1 cellular context compared by ENCODE assay signal in the genomic region with DNA sequence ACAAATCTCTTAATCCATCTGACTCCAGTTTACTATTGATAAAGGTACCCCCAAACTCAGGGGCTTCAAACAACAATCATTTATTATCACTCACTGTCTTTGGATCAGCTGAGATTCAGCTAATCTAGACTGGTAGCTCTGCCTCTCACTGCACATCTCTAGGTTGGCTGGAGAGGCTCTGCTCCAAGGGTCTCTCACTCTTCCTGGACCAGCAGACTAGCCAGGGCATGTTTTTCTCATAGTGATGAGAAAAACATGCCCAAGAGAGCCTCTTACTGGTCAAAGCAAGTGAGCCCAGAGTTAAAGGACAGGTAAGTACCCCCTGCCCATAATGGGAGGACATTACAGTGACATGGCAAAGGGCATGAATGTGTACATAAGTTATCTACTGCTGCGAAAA.
TF ChIP-seq lines count a peak whose summit lies in the region.

No MANE protein-coding gene starts in this region.

TF ChIP-seq in WTC11, 78 proteins besides CTCF, POLR2A, EP300 and RAD21 (continued from another document):
- TF ChIP-seq, protein P1, sequence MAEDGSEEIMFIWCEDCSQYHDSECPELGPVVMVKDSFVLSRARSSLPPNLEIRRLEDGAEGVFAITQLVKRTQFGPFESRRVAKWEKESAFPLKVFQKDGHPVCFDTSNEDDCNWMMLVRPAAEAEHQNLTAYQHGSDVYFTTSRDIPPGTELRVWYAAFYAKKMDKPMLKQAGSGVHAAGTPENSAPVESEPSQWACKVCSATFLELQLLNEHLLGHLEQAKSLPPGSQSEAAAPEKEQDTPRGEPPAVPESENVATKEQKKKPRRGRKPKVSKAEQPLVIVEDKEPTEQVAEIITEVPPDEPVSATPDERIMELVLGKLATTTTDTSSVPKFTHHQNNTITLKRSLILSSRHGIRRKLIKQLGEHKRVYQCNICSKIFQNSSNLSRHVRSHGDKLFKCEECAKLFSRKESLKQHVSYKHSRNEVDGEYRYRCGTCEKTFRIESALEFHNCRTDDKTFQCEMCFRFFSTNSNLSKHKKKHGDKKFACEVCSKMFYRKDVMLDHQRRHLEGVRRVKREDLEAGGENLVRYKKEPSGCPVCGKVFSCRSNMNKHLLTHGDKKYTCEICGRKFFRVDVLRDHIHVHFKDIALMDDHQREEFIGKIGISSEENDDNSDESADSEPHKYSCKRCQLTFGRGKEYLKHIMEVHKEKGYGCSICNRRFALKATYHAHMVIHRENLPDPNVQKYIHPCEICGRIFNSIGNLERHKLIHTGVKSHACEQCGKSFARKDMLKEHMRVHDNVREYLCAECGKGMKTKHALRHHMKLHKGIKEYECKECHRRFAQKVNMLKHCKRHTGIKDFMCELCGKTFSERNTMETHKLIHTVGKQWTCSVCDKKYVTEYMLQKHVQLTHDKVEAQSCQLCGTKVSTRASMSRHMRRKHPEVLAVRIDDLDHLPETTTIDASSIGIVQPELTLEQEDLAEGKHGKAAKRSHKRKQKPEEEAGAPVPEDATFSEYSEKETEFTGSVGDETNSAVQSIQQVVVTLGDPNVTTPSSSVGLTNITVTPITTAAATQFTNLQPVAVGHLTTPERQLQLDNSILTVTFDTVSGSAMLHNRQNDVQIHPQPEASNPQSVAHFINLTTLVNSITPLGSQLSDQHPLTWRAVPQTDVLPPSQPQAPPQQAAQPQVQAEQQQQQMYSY (CRISPR knock-in tag; IDR thresholded peaks at IDR 0.05) = no peak
- TF ChIP-seq CREM (CRISPR knock-in tag; IDR thresholded peaks at IDR 0.05) (no peak), ATF1 (CRISPR knock-in tag; IDR thresholded peaks at IDR 0.05) (no peak), KAT7 (CRISPR knock-in tag; IDR thresholded peaks at IDR 0.05; ENCODE audit: borderline replicate concordance) (no peak), ZNF423 (CRISPR knock-in tag; IDR thresholded peaks at IDR 0.05) (no peak), GRHL2 (CRISPR knock-in tag; IDR thresholded peaks at IDR 0.05; ENCODE audit: insufficient replicate concordance, severe bottlenecking) (no peak), SMAD3 (CRISPR knock-in tag; IDR thresholded peaks at IDR 0.05; ENCODE audit: borderline replicate concordance) (no peak), FOXJ3 (CRISPR knock-in tag; IDR thresholded peaks at IDR 0.05; ENCODE audit: borderline replicate concordance) (no peak), ZNF232 (CRISPR knock-in tag; IDR thresholded peaks at IDR 0.05) (no peak), ZNF396 (CRISPR knock-in tag; IDR thresholded peaks at IDR 0.05; ENCODE audit: borderline replicate concordance) (no peak)
- TF ChIP-seq, protein P2, sequence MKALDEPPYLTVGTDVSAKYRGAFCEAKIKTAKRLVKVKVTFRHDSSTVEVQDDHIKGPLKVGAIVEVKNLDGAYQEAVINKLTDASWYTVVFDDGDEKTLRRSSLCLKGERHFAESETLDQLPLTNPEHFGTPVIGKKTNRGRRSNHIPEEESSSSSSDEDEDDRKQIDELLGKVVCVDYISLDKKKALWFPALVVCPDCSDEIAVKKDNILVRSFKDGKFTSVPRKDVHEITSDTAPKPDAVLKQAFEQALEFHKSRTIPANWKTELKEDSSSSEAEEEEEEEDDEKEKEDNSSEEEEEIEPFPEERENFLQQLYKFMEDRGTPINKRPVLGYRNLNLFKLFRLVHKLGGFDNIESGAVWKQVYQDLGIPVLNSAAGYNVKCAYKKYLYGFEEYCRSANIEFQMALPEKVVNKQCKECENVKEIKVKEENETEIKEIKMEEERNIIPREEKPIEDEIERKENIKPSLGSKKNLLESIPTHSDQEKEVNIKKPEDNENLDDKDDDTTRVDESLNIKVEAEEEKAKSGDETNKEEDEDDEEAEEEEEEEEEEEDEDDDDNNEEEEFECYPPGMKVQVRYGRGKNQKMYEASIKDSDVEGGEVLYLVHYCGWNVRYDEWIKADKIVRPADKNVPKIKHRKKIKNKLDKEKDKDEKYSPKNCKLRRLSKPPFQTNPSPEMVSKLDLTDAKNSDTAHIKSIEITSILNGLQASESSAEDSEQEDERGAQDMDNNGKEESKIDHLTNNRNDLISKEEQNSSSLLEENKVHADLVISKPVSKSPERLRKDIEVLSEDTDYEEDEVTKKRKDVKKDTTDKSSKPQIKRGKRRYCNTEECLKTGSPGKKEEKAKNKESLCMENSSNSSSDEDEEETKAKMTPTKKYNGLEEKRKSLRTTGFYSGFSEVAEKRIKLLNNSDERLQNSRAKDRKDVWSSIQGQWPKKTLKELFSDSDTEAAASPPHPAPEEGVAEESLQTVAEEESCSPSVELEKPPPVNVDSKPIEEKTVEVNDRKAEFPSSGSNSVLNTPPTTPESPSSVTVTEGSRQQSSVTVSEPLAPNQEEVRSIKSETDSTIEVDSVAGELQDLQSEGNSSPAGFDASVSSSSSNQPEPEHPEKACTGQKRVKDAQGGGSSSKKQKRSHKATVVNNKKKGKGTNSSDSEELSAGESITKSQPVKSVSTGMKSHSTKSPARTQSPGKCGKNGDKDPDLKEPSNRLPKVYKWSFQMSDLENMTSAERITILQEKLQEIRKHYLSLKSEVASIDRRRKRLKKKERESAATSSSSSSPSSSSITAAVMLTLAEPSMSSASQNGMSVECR (CRISPR knock-in tag; IDR thresholded peaks at IDR 0.05; ENCODE audit: borderline replicate concordance) = no peak
